Comparison of ENCODE assay signal across 1 cellular context in genomic region chr10:22684707-22685106, GRCh38.
TF ChIP-seq lines count a peak whose summit lies in the region.

No MANE protein-coding gene starts in this region.

TF ChIP-seq in WTC11, 78 proteins besides CTCF, POLR2A, EP300 and RAD21 (continued from another document):
- TF ChIP-seq SP1 (CRISPR knock-in tag; conservative IDR thresholded peaks at IDR 0.05): no peak
- TF ChIP-seq MLX (CRISPR knock-in tag; IDR thresholded peaks at IDR 0.05): no peak
